ENCODE assay signal across 31 cellular contexts in genomic region chr21:25550805-25551204, GRCh38.
"Had no signal": no experiment of that assay in that cellular context is flagged by ENCODE, and none has a peak within 500 bp of the region (broad histone marks: within the 10 kb centered on the region; RNA-seq: fewer than 3 reads in every experiment).

No MANE protein-coding gene starts in this region.

- H3K4me3 Mint-ChIP-seq: activated CD4-positive, alpha-beta T cell treated with anti-CD3 and anti-CD28 coated beads, Interleukin-2, amount 10 ng/mL, durations not matched to agents 24 days and 14 days; activated naive CD8-positive, alpha-beta T cell; brain; nephron progenitor cell; T-helper 17 cell had no signal

- H3K27me3 ChIP-seq: ascending aorta, cardiac muscle cell, colonic mucosa, ovary, right lobe of liver, stomach, thyroid gland, upper lobe of left lung had no signal

- DNase-seq: activated CD4-positive, alpha-beta T cell treated with anti-CD3 and anti-CD28 coated beads, Interleukin-2, amount 10 ng/mL, durations not matched to agents 24 days and 14 days; activated CD8-positive, alpha-beta memory T cell treated with anti-CD3 and anti-CD28 coated beads for 24 hours; activated CD8-positive, alpha-beta memory T cell treated with anti-CD3 and anti-CD28 coated beads, Interleukin-2, amount 50 U/mL, for 4 hours; activated naive CD4-positive, alpha-beta T cell treated with Interleukin-2 at 50 U/mL for 16 hours; cerebellar nuclear complex; colonic mucosa; effector CD8-positive, alpha-beta T cell; kidney glomerular epithelial cell; lower lobe of right lung; mucosa of descending colon; nephron progenitor cell; ovary; right lobe of liver; stimulated activated CD4-positive, alpha-beta T cell treated with anti-CD3 and anti-CD28 coated beads, Interleukin-2, amount 100 ng/mL, for 48 hours; stomach; T-helper 17 cell; T1000; thyroid gland; upper lobe of left lung; WERI-Rb-1 had no signal

- H3K36me3 Mint-ChIP-seq: brain had no signal

- H3K4me1 ChIP-seq: ascending aorta, colonic mucosa, lower lobe of right lung, right lobe of liver, stomach, thyroid gland, upper lobe of left lung had no signal

- H3K4me3 ChIP-seq: ascending aorta, cardiac muscle cell, colonic mucosa, lower lobe of right lung, mucosa of descending colon, ovary, right lobe of liver, SK-N-MC, stomach, thyroid gland, upper lobe of left lung had no signal

- H3K9me3 ChIP-seq: ascending aorta, colonic mucosa, lower lobe of right lung, mucosa of descending colon, ovary, right lobe of liver, stomach, thyroid gland, upper lobe of left lung had no signal

- H3K27ac Mint-ChIP-seq: activated CD4-positive, alpha-beta T cell treated with anti-CD3 and anti-CD28 coated beads, Interleukin-2, amount 10 ng/mL, durations not matched to agents 24 days and 14 days; activated naive CD8-positive, alpha-beta T cell; brain; nephron progenitor cell; progenitor cell of endocrine pancreas; T-helper 17 cell had no signal

- H3K27ac ChIP-seq: ascending aorta, cardiac muscle cell, colonic mucosa, epithelial cell of prostate, lower lobe of right lung, ovary, right lobe of liver, SK-N-MC, stomach, thyroid gland, upper lobe of left lung, WERI-Rb-1 had no signal

- H3K27me3 Mint-ChIP-seq: activated CD4-positive, alpha-beta T cell treated with anti-CD3 and anti-CD28 coated beads, Interleukin-2, amount 10 ng/mL, durations not matched to agents 24 days and 14 days; activated naive CD8-positive, alpha-beta T cell; brain; progenitor cell of endocrine pancreas; T-helper 17 cell had no signal

- ATAC-seq: activated CD4-positive, CD25-positive, alpha-beta regulatory T cell treated with anti-CD3 and anti-CD28 coated beads, Interleukin-2, amount 50 U/mL, for 24 hours; left lobe of liver; lower lobe of right lung; mucosa of descending colon; right lobe of liver; T-helper 17 cell had no signal

- H3K4me1 Mint-ChIP-seq: brain, nephron progenitor cell, T-helper 17 cell had no signal

- H3K36me3 ChIP-seq: ascending aorta, cardiac muscle cell, colonic mucosa, lower lobe of right lung, ovary, right lobe of liver, stomach, thyroid gland, upper lobe of left lung, WERI-Rb-1 had no signal

- FAIRE-seq: endometrium, frontal cortex had no signal
